ENCODE assay signal across 31 cellular contexts in genomic region chr9:126934441-126934840, GRCh38.
"Had no signal": no experiment of that assay in that cellular context is flagged by ENCODE, and none has a peak within 500 bp of the region (broad histone marks: within the 10 kb centered on the region; RNA-seq: fewer than 3 reads in every experiment).

No MANE protein-coding gene starts in this region.

- H3K4me1 ChIP-seq: esophagus muscularis mucosa, foreskin keratinocyte, gastrocnemius medialis had no signal

- H3K27me3 Mint-ChIP-seq: central memory CD8-positive, alpha-beta T cell; T-helper 17 cell had no signal

- H3K27me3 ChIP-seq: brain microvascular endothelial cell, dorsolateral prefrontal cortex, esophagus muscularis mucosa, gastrocnemius medialis, heart left ventricle had no signal

- H3K4me3 ChIP-seq: coronary artery, dorsolateral prefrontal cortex, esophagus muscularis mucosa, gastrocnemius medialis, heart left ventricle had no signal

- H3K9me3 ChIP-seq: esophagus muscularis mucosa, gastrocnemius medialis had no signal

- H3K4me3 Mint-ChIP-seq: activated CD4-positive, alpha-beta memory T cell treated with anti-CD3 and anti-CD28 coated beads, Interleukin-2, amount 10 ng/mL, durations not matched to agents 7 days and 5 days; activated CD4-positive, alpha-beta T cell treated with anti-CD3 and anti-CD28 coated beads, Interleukin-2, amount 10 ng/mL, durations not matched to agents 7 days and 5 days; activated naive CD8-positive, alpha-beta T cell; activated T-helper 1 cell treated with anti-CD3 and anti-CD28 coated beads, Interleukin-12 subunit alpha, Interleukin-12 subunit beta, Interleukin-2, Interleukin-4 antibody, amounts not matched to agents 30 ng/mL and 10 ng/mL and 1 ng/mL, durations not matched to agents 14 hours and 24 hours and 36 hours; central memory CD8-positive, alpha-beta T cell; dendritic cell treated with granulocyte-macrophage colony-stimulating factor and Interleukin-4, amounts not matched to agents 40 ng/mL and 50 ng/mL, for 4 days; T-helper 17 cell; T-helper 2 cell treated with Interferon-gamma antibody and Interleukin-4, amounts not matched to agents 5 μg/mL and 100 μg/mL, for 36 hours had no signal

- H3K36me3 ChIP-seq: brain microvascular endothelial cell, esophagus muscularis mucosa, gastrocnemius medialis, heart left ventricle had no signal

- H3K27ac Mint-ChIP-seq: activated CD4-positive, alpha-beta memory T cell treated with anti-CD3 and anti-CD28 coated beads, Interleukin-2, amount 10 ng/mL, durations not matched to agents 7 days and 5 days; activated CD4-positive, alpha-beta T cell treated with anti-CD3 and anti-CD28 coated beads, Interleukin-2, amount 10 ng/mL, durations not matched to agents 7 days and 5 days; activated naive CD8-positive, alpha-beta T cell; activated T-helper 1 cell treated with anti-CD3 and anti-CD28 coated beads, Interleukin-12 subunit alpha, Interleukin-12 subunit beta, Interleukin-2, Interleukin-4 antibody, amounts not matched to agents 30 ng/mL and 10 ng/mL and 1 ng/mL, durations not matched to agents 14 hours and 24 hours and 36 hours; activated T-helper 2 cell treated with anti-CD3 and anti-CD28 coated beads, Interferon-gamma antibody, Interleukin-2, Interleukin-4, amounts not matched to agents 10 μg/mL and 5 μg/mL and 100 μg/mL, durations not matched to agents 14 hours and 24 hours and 36 hours; dendritic cell treated with granulocyte-macrophage colony-stimulating factor and Interleukin-4, amounts not matched to agents 40 ng/mL and 50 ng/mL, for 4 days; T-helper 17 cell; T-helper 2 cell treated with Interferon-gamma antibody and Interleukin-4, amounts not matched to agents 5 μg/mL and 100 μg/mL, for 36 hours had no signal

- DNase-seq: activated CD4-positive, alpha-beta memory T cell treated with anti-CD3 and anti-CD28 coated beads, Interleukin-2, amount 10 ng/mL, durations not matched to agents 7 days and 5 days; activated CD4-positive, alpha-beta T cell treated with anti-CD3 and anti-CD28 coated beads for 1 hour; activated CD4-positive, alpha-beta T cell treated with anti-CD3 and anti-CD28 coated beads for 4 hours; activated CD4-positive, alpha-beta T cell treated with anti-CD3 and anti-CD28 coated beads, Interleukin-2, amount 10 ng/mL, durations not matched to agents 7 days and 5 days; activated CD4-positive, alpha-beta T cell treated with anti-CD3 and anti-CD28 coated beads, Interleukin-2, amount 50 U/mL, for 4 hours; activated gamma-delta T cell treated with Interleukin-2 at 50 U/mL for 16 hours; activated naive CD4-positive, alpha-beta T cell treated with anti-CD3 and anti-CD28 coated beads, Interleukin-2, amount 50 U/mL, for 16 hours; activated naive CD4-positive, alpha-beta T cell treated with Interleukin-2 at 50 U/mL for 16 hours; activated T-cell treated with anti-CD3 and anti-CD28 coated beads, Interleukin-2, amount 50 U/mL, for 1 hour; activated T-cell treated with anti-CD3 and anti-CD28 coated beads, Interleukin-2, amount 50 U/mL, for 48 hours; amniotic stem cell; anterior cingulate cortex; brain microvascular endothelial cell; dorsolateral prefrontal cortex; effector memory CD4-positive, alpha-beta T cell; erythroblast; foreskin keratinocyte; gastrocnemius medialis; glutamatergic neuron; heart left ventricle; T-helper 1 cell; T-helper 17 cell; T1000 had no signal

- H3K4me1 Mint-ChIP-seq: activated CD4-positive, alpha-beta memory T cell treated with anti-CD3 and anti-CD28 coated beads, Interleukin-2, amount 10 ng/mL, durations not matched to agents 7 days and 5 days; activated CD4-positive, alpha-beta T cell treated with anti-CD3 and anti-CD28 coated beads, Interleukin-2, amount 10 ng/mL, durations not matched to agents 7 days and 5 days; central memory CD8-positive, alpha-beta T cell had no signal

- H3K9me3 Mint-ChIP-seq: activated CD4-positive, alpha-beta memory T cell treated with anti-CD3 and anti-CD28 coated beads, Interleukin-2, amount 10 ng/mL, durations not matched to agents 7 days and 5 days; activated CD4-positive, alpha-beta T cell treated with anti-CD3 and anti-CD28 coated beads, Interleukin-2, amount 10 ng/mL, durations not matched to agents 7 days and 5 days; activated T-helper 1 cell treated with anti-CD3 and anti-CD28 coated beads, Interleukin-12 subunit alpha, Interleukin-12 subunit beta, Interleukin-2, Interleukin-4 antibody, amounts not matched to agents 30 ng/mL and 10 ng/mL and 1 ng/mL, durations not matched to agents 14 hours and 24 hours and 36 hours; activated T-helper 2 cell treated with anti-CD3 and anti-CD28 coated beads, Interferon-gamma antibody, Interleukin-2, Interleukin-4, amounts not matched to agents 10 μg/mL and 5 μg/mL and 100 μg/mL, durations not matched to agents 14 hours and 24 hours and 36 hours; central memory CD8-positive, alpha-beta T cell; T-helper 2 cell treated with Interferon-gamma antibody and Interleukin-4, amounts not matched to agents 5 μg/mL and 100 μg/mL, for 36 hours had no signal

- H3K27ac ChIP-seq: brain microvascular endothelial cell, coronary artery, dorsolateral prefrontal cortex, esophagus muscularis mucosa, foreskin keratinocyte, gastrocnemius medialis, heart left ventricle had no signal

- ATAC-seq: foreskin keratinocyte, gastrocnemius medialis, heart left ventricle, T-helper 17 cell had no signal
